ENCODE assay signal across 12 cellular contexts in genomic region chr7:157544226-157544625, GRCh38.
"Had no signal": no experiment of that assay in that cellular context is flagged by ENCODE, and none has a peak within 500 bp of the region (broad histone marks: within the 10 kb centered on the region; RNA-seq: fewer than 3 reads in every experiment).

No MANE protein-coding gene starts in this region.

- H3K27me3 ChIP-seq: esophagus squamous epithelium, testis had no signal

- H3K36me3 ChIP-seq: esophagus squamous epithelium had no signal

- DNase-seq: activated CD4-positive, alpha-beta T cell treated with anti-CD3 and anti-CD28 coated beads for 36 hours; activated CD8-positive, alpha-beta T cell treated with anti-CD3 and anti-CD28 coated beads, Interleukin-2, amount 10 ng/mL, durations not matched to agents 7 days and 5 days; esophagus squamous epithelium; foreskin fibroblast; naive B cell; stimulated activated CD4-positive, alpha-beta T cell treated with anti-CD3 and anti-CD28 coated beads, Interleukin-2, amount 100 ng/mL, for 48 hours; stimulated activated naive CD8-positive, alpha-beta T cell treated with anti-CD3 and anti-CD28 coated beads, Interleukin-15, Interleukin-2, amounts not matched to agents 100 U/mL and 50 U/mL, for 24 hours; T1000; testis had no signal

- H3K4me1 Mint-ChIP-seq: activated CD4-positive, alpha-beta T cell treated with anti-CD3 and anti-CD28 coated beads for 36 hours had no signal

- ATAC-seq: activated CD4-positive, alpha-beta T cell treated with anti-CD3 and anti-CD28 coated beads for 36 hours; activated CD8-positive, alpha-beta T cell treated with anti-CD3 and anti-CD28 coated beads, Interleukin-2, amount 10 ng/mL, durations not matched to agents 7 days and 5 days; activated T-helper 17 cell treated with anti-CD3 and anti-CD28 coated beads, Interleukin-2, amount 50 U/mL, for 72 hours; left lobe of liver had no signal

- H3K4me1 ChIP-seq: esophagus squamous epithelium, testis had no signal

- H3K27ac Mint-ChIP-seq: activated CD4-positive, alpha-beta T cell treated with anti-CD3 and anti-CD28 coated beads for 36 hours; activated CD8-positive, alpha-beta T cell treated with anti-CD3 and anti-CD28 coated beads, Interleukin-2, amount 10 ng/mL, durations not matched to agents 7 days and 5 days; activated T-helper 17 cell treated with anti-CD3 and anti-CD28 coated beads, Interleukin-2, amount 50 U/mL, for 72 hours had no signal

- H3K4me3 ChIP-seq: esophagus squamous epithelium, testis had no signal

- H3K27ac ChIP-seq: esophagus squamous epithelium, testis, VCaP had no signal

- H3K27me3 Mint-ChIP-seq: activated CD4-positive, alpha-beta T cell treated with anti-CD3 and anti-CD28 coated beads for 36 hours; activated T-helper 17 cell treated with anti-CD3 and anti-CD28 coated beads, Interleukin-2, amount 50 U/mL, for 72 hours; naive B cell had no signal

- H3K9me3 ChIP-seq: esophagus squamous epithelium, testis had no signal

- H3K4me3 Mint-ChIP-seq: activated CD4-positive, alpha-beta T cell treated with anti-CD3 and anti-CD28 coated beads for 36 hours; activated CD8-positive, alpha-beta T cell treated with anti-CD3 and anti-CD28 coated beads, Interleukin-2, amount 10 ng/mL, durations not matched to agents 7 days and 5 days; activated T-helper 17 cell treated with anti-CD3 and anti-CD28 coated beads, Interleukin-2, amount 50 U/mL, for 72 hours; naive B cell had no signal
